Comparison of ENCODE assay signal across 14 cellular contexts in genomic region chr7:100677308-100678095, GRCh38. TPM values are rescaled to one million over a fixed set of nuclear protein-coding genes. Genes with fewer than 3 reads are reported as not detected.
DNase-seq lines count a peak whose midpoint lies in the region; ATAC-seq and TF ChIP-seq lines count a peak whose summit lies in the region.
"Had no signal": no experiment of that assay in that cellular context is flagged by ENCODE, and none has a peak within 500 bp of the region (broad histone marks: within the 10 kb centered on the region; RNA-seq: fewer than 3 reads in every experiment).

No MANE protein-coding gene starts in this region.

- no peaks in the 10 kb centered on the region for H3K27me3 ChIP-seq in hepatocyte
- H3K27me3 ChIP-seq: cardiac muscle cell had no signal

- H3K79me2 ChIP-seq in hepatocyte: peaks cover 48% of the 10 kb centered on the region

- H3K27me3 Mint-ChIP-seq in activated CD4-positive, alpha-beta memory T cell treated with anti-CD3 and anti-CD28 coated beads, Interleukin-2, amount 10 ng/mL, durations not matched to agents 7 days and 5 days: no peaks in the 10 kb centered on the region
- no peaks in the 10 kb centered on the region for H3K27me3 Mint-ChIP-seq in stimulated activated naive B cell treated with anti-CD40 and anti-IgM and Interleukin-4, amounts not matched to agents 10 μg/mL and 1 μg/mL and 100 μg/mL, for 72 hours

- H3K9me3 ChIP-seq in hepatocyte (ENCODE audit: low read depth): no peaks in the 10 kb centered on the region

- no peak overlapping the region for H3K4me3 ChIP-seq in hepatocyte
- H3K4me3 ChIP-seq: cardiac muscle cell, SK-N-MC had no signal

- H3K4me1 ChIP-seq in hepatocyte (ENCODE audit: insufficient read depth): peaks cover 20% of the 10 kb centered on the region

- H3K27ac Mint-ChIP-seq in activated CD4-positive, alpha-beta memory T cell treated with anti-CD3 and anti-CD28 coated beads, Interleukin-2, amount 10 ng/mL, durations not matched to agents 7 days and 5 days: peak overlapping the region; percentile 71
- peak overlapping the region; percentile 90 for H3K27ac Mint-ChIP-seq in stimulated activated naive B cell treated with anti-CD40 and anti-IgM and Interleukin-4, amounts not matched to agents 10 μg/mL and 1 μg/mL and 100 μg/mL, for 72 hours

- DNase-seq in activated CD8-positive, alpha-beta memory T cell treated with anti-CD3 and anti-CD28 coated beads for 24 hours: peak; percentile 59
- no peak for DNase-seq in activated CD8-positive, alpha-beta memory T cell treated with anti-CD3 and anti-CD28 coated beads, Interleukin-2, amount 50 U/mL, for 4 hours
- no peak for DNase-seq in activated CD4-positive, alpha-beta memory T cell treated with anti-CD3 and anti-CD28 coated beads, Interleukin-2, amount 10 ng/mL, durations not matched to agents 7 days and 5 days
- peak; percentile 6 for DNase-seq in hepatocyte (ENCODE audit: low spot score)
- no peak for DNase-seq in stimulated activated naive B cell treated with anti-CD40 and anti-IgM and Interleukin-4, amounts not matched to agents 10 μg/mL and 1 μg/mL and 100 μg/mL, for 72 hours
- no peak for DNase-seq in NCI-H345 (lab: John Stamatoyannopoulos, UW)
- no peak for DNase-seq in cerebellar nuclear complex (lab: John Stamatoyannopoulos, UW)
- DNase-seq: ACHN; NCI-H1105 treated with DMSO at 0.1 percent for 48 hours; NCI-H774; stimulated activated naive CD4-positive, alpha-beta T cell treated with Interleukin-2 at 50 U/mL for 16 hours had no signal

- H3K36me3 ChIP-seq in hepatocyte (replicated peaks; ENCODE audit: insufficient read depth, low read depth): no peaks in the 10 kb centered on the region

- H3K4me3 Mint-ChIP-seq in activated CD4-positive, alpha-beta memory T cell treated with anti-CD3 and anti-CD28 coated beads, Interleukin-2, amount 10 ng/mL, durations not matched to agents 7 days and 5 days: peak overlapping the region; percentile 43
- H3K4me3 Mint-ChIP-seq in stimulated activated naive B cell treated with anti-CD40 and anti-IgM and Interleukin-4, amounts not matched to agents 10 μg/mL and 1 μg/mL and 100 μg/mL, for 72 hours: peak overlapping the region in 1 of 2 donors; percentile 71

- peaks cover 55% of the 10 kb centered on the region for H4K20me1 ChIP-seq in hepatocyte (ENCODE audit: insufficient read depth, poor library complexity, severe bottlenecking)

- H3K4me2 ChIP-seq in hepatocyte: no peak overlapping the region

- POLR2A ChIA-PET in activated CD4-positive, alpha-beta memory T cell treated with anti-CD3 and anti-CD28 coated beads, Interleukin-2, amount 10 ng/mL, durations not matched to agents 7 days and 5 days (lab: Charles Lee): interaction anchor here (0.9 to 3.7 kb wide), 7 partner anchors 12 to 240 kb away, joined by 4 to 30 read pairs (median 6); partner anchors contain the start of genes FBXO24, LRCH4, MOSPD3 and POP7

- H3K9me3 Mint-ChIP-seq in activated CD4-positive, alpha-beta memory T cell treated with anti-CD3 and anti-CD28 coated beads, Interleukin-2, amount 10 ng/mL, durations not matched to agents 7 days and 5 days: no peaks in the 10 kb centered on the region
- no peaks in the 10 kb centered on the region for H3K9me3 Mint-ChIP-seq in stimulated activated naive B cell treated with anti-CD40 and anti-IgM and Interleukin-4, amounts not matched to agents 10 μg/mL and 1 μg/mL and 100 μg/mL, for 72 hours

- H3K9me2 ChIP-seq in hepatocyte (replicated peaks; ENCODE audit: insufficient read depth): no peaks in the 10 kb centered on the region

- TF ChIP-seq CTCF in hepatocyte (IDR thresholded peaks at IDR 0.05; ENCODE audit: poor library complexity): no peak

- ATAC-seq in stimulated activated naive B cell treated with anti-CD40 and anti-IgM and Interleukin-4, amounts not matched to agents 10 μg/mL and 1 μg/mL and 100 μg/mL, for 72 hours (replicated peaks): no peak
- no peak for ATAC-seq in HG03045 (IDR thresholded peaks at IDR 0.05; ENCODE audit: unreplicated experiment)

- H3K36me3 Mint-ChIP-seq in activated CD4-positive, alpha-beta memory T cell treated with anti-CD3 and anti-CD28 coated beads, Interleukin-2, amount 10 ng/mL, durations not matched to agents 7 days and 5 days (ENCODE audit: low read depth): peaks cover 49% of the 10 kb centered on the region
- H3K36me3 Mint-ChIP-seq in stimulated activated naive B cell treated with anti-CD40 and anti-IgM and Interleukin-4, amounts not matched to agents 10 μg/mL and 1 μg/mL and 100 μg/mL, for 72 hours: peaks cover 25 to 46% of the 10 kb centered on the region in 2 donors

- peaks cover 42% of the 10 kb centered on the region for H3K4me1 Mint-ChIP-seq in activated CD4-positive, alpha-beta memory T cell treated with anti-CD3 and anti-CD28 coated beads, Interleukin-2, amount 10 ng/mL, durations not matched to agents 7 days and 5 days
- H3K4me1 Mint-ChIP-seq in stimulated activated naive B cell treated with anti-CD40 and anti-IgM and Interleukin-4, amounts not matched to agents 10 μg/mL and 1 μg/mL and 100 μg/mL, for 72 hours: peaks cover 16 to 51% of the 10 kb centered on the region in 2 donors

- H3K27ac ChIP-seq in hepatocyte: no peak overlapping the region
- H3K27ac ChIP-seq: SK-N-MC had no signal

- no peak overlapping the region for H2AFZ ChIP-seq in hepatocyte

- CTCF ChIA-PET in activated CD4-positive, alpha-beta memory T cell treated with anti-CD3 and anti-CD28 coated beads, Interleukin-2, amount 10 ng/mL, durations not matched to agents 7 days and 5 days (lab: Charles Lee): interaction anchor here (0.6 to 3.9 kb wide), 3 partner anchors 12 to 63 kb away, joined by 3 to 23 read pairs (median 5); no protein-coding TSS in a partner anchor

- WGBS in hepatocyte (ENCODE audit: low lambda C conversion rate, missing lambda C conversion rate): 95% methylated on average over 25 of the region's 29 CpGs

RNA-seq across cellular contexts. Expression of gene GNB2, which starts 4.0 kb away (rescaled TPM):
- 100 to 1,000 TPM; 263 to 266 TPM for total RNA-seq in activated CD4-positive, alpha-beta memory T cell treated with anti-CD3 and anti-CD28 coated beads, Interleukin-2, amount 10 ng/mL, durations not matched to agents 7 days and 5 days
- total RNA-seq in hepatocyte: 99.6 and 111 TPM in 2 replicates
- 204 and 222 TPM in 2 replicates for polyA plus RNA-seq in hepatocyte

RNA-seq across cellular contexts. Expression of gene GIGYF1, which starts 16.5 kb away (rescaled TPM):
- 10 to 100 TPM; 43.4 to 47.4 TPM for total RNA-seq in activated CD4-positive, alpha-beta memory T cell treated with anti-CD3 and anti-CD28 coated beads, Interleukin-2, amount 10 ng/mL, durations not matched to agents 7 days and 5 days
- 14.2 and 17.6 TPM in 2 replicates for total RNA-seq in hepatocyte
- 13.2 and 16.8 TPM in 2 replicates for polyA plus RNA-seq in hepatocyte

RNA-seq across cellular contexts. Expression of gene ACTL6B, which starts 21.3 kb away (rescaled TPM):
- not detected for total RNA-seq in activated CD4-positive, alpha-beta memory T cell treated with anti-CD3 and anti-CD28 coated beads, Interleukin-2, amount 10 ng/mL, durations not matched to agents 7 days and 5 days
- total RNA-seq in hepatocyte: not detected in 2 replicates
- not detected in 2 replicates for polyA plus RNA-seq in hepatocyte
- total RNA-seq: cardiac muscle cell had no signal
- polyA plus RNA-seq: cardiac muscle cell had no signal

RNA-seq across cellular contexts. Expression of gene POP7, which starts 28.4 kb away (rescaled TPM):
- 10 to 100 TPM; 32.5 to 35.2 TPM for total RNA-seq in activated CD4-positive, alpha-beta memory T cell treated with anti-CD3 and anti-CD28 coated beads, Interleukin-2, amount 10 ng/mL, durations not matched to agents 7 days and 5 days
- 30.1 and 39.2 TPM in 2 replicates for total RNA-seq in hepatocyte
- 48.7 and 59.2 TPM in 2 replicates for polyA plus RNA-seq in hepatocyte

RNA-seq across cellular contexts. Expression of gene TFR2, which starts 36.1 kb away (rescaled TPM):
- total RNA-seq in activated CD4-positive, alpha-beta memory T cell treated with anti-CD3 and anti-CD28 coated beads, Interleukin-2, amount 10 ng/mL, durations not matched to agents 7 days and 5 days: 1 to 10 TPM; 8.8 to 9.2 TPM
- 12.5 and 13.5 TPM in 2 replicates for total RNA-seq in hepatocyte
- polyA plus RNA-seq in hepatocyte: 11.1 and 16.8 TPM in 2 replicates
- polyA plus RNA-seq: cardiac muscle cell had no signal

Comparison
In these comparisons a context has a peak if more than half of its experiments do, and no peak if none do; other contexts are left out.
1. DNase-seq: peak in activated CD8-positive, alpha-beta memory T cell treated with anti-CD3 and anti-CD28 coated beads for 24 hours (single experiment) and hepatocyte (single experiment); none in activated CD8-positive, alpha-beta memory T cell treated with anti-CD3 and anti-CD28 coated beads, Interleukin-2, amount 50 U/mL, for 4 hours (single experiment), activated CD4-positive, alpha-beta memory T cell treated with anti-CD3 and anti-CD28 coated beads, Interleukin-2, amount 10 ng/mL, durations not matched to agents 7 days and 5 days (single experiment), stimulated activated naive B cell treated with anti-CD40 and anti-IgM and Interleukin-4, amounts not matched to agents 10 μg/mL and 1 μg/mL and 100 μg/mL, for 72 hours (single experiment), NCI-H345 (single experiment) and cerebellar nuclear complex (0 of 2).